Comparison of ENCODE assay signal across 8 cellular contexts in genomic region chr11:567629-568258, GRCh38. TPM values are rescaled to one million over a fixed set of nuclear protein-coding genes. Genes with fewer than 3 reads are reported as not detected.
DNase-seq lines count a peak whose midpoint lies in the region; ATAC-seq and TF ChIP-seq lines count a peak whose summit lies in the region.

No MANE protein-coding gene starts in this region.

- peaks cover 9% of the 10 kb centered on the region for H3K4me1 ChIP-seq in iPS-18a (ENCODE audit: control insufficient read depth, low read depth, low read length)
- peaks cover 50% of the 10 kb centered on the region for H3K4me1 ChIP-seq in suprapubic skin

- DNase-seq in natural killer cell treated with Interleukin-12 subunit alpha and Interleukin-12 subunit beta and Interleukin-15 and Interleukin-18, amount 100 ng/mL, for 72 hours (ENCODE audit: low spot score), result no peak
- DNase-seq in natural killer cell (no peak), suprapubic skin (ENCODE audit: low spot score in 2 of 2) (peak; percentile 74 to 77), CD1c-positive myeloid dendritic cell (ENCODE audit: extremely low spot score) (no peak), SW480 (ENCODE audit: low spot score) (no peak), dermis blood vessel endothelial cell (no peak)

- TF ChIP-seq POLR2A in suprapubic skin (IDR thresholded peaks at IDR 0.05), result no peak

- peak overlapping the region; percentile 57 for H3K4me3 Mint-ChIP-seq in natural killer cell treated with Interleukin-12 subunit alpha and Interleukin-12 subunit beta and Interleukin-15 and Interleukin-18, amount 100 ng/mL, for 72 hours
- H3K4me3 Mint-ChIP-seq in natural killer cell, result no peak overlapping the region
- H3K4me3 Mint-ChIP-seq in activated T-helper 17 cell treated with anti-CD3 and anti-CD28 coated beads, Interleukin-2, amount 50 U/mL, for 72 hours, result peak overlapping the region; percentile 86

- peak overlapping the region; percentile 47 for H3K4me3 ChIP-seq in iPS-18a (ENCODE audit: low read length)
- peak overlapping the region; percentile 76 for H3K4me3 ChIP-seq in suprapubic skin

- ATAC-seq in natural killer cell treated with Interleukin-12 subunit alpha and Interleukin-12 subunit beta and Interleukin-15 and Interleukin-18, amount 100 ng/mL, for 72 hours, result no peak
- ATAC-seq in natural killer cell, result no peak
- peak; percentile 8 for ATAC-seq in activated T-helper 17 cell treated with anti-CD3 and anti-CD28 coated beads, Interleukin-2, amount 50 U/mL, for 72 hours (replicated peaks)

- H3K27ac Mint-ChIP-seq in natural killer cell treated with Interleukin-12 subunit alpha and Interleukin-12 subunit beta and Interleukin-15 and Interleukin-18, amount 100 ng/mL, for 72 hours, result peak overlapping the region in 1 of 2 donors; percentile 62
- H3K27ac Mint-ChIP-seq in natural killer cell, result peak overlapping the region in 1 of 2 donors; percentile 54
- H3K27ac Mint-ChIP-seq in activated T-helper 17 cell treated with anti-CD3 and anti-CD28 coated beads, Interleukin-2, amount 50 U/mL, for 72 hours, result peak overlapping the region; percentile 67

- no peak overlapping the region for H3K9ac ChIP-seq in iPS-18a (ENCODE audit: low read length)

- TF ChIP-seq EP300 in suprapubic skin (IDR thresholded peaks at IDR 0.05), result no peak

- H3K27me3 ChIP-seq in iPS-18a (ENCODE audit: control insufficient read depth, insufficient read depth, low read length) (peaks cover 14% of the 10 kb centered on the region), suprapubic skin (no peaks in the 10 kb centered on the region)

- intact Hi-C loops in natural killer cell (cut with micrococcal nuclease), result loop anchor here (1.0 kb wide), 2 partner anchors 7 to 9 kb away; partner anchors contain the start of genes LMNTD2, PHRF1 and RASSF7

- H3K9me3 ChIP-seq in iPS-18a (ENCODE audit: control insufficient read depth, low read depth, low read length) (no peaks in the 10 kb centered on the region), suprapubic skin (no peaks in the 10 kb centered on the region)

- H3K4me1 Mint-ChIP-seq in natural killer cell treated with Interleukin-12 subunit alpha and Interleukin-12 subunit beta and Interleukin-15 and Interleukin-18, amount 100 ng/mL, for 72 hours (ENCODE audit: low read depth in 2 of 2), result no peaks in the 10 kb centered on the region
- peaks cover 0 to 5% of the 10 kb centered on the region in 2 donors for H3K4me1 Mint-ChIP-seq in natural killer cell
- H3K4me1 Mint-ChIP-seq in activated T-helper 17 cell treated with anti-CD3 and anti-CD28 coated beads, Interleukin-2, amount 50 U/mL, for 72 hours, result no peaks in the 10 kb centered on the region

- TF ChIP-seq CTCF in natural killer cell (IDR thresholded peaks at IDR 0.05), result no peak
- TF ChIP-seq CTCF in suprapubic skin (IDR thresholded peaks at IDR 0.05), result no peak

- H3K27ac ChIP-seq in iPS-18a (ENCODE audit: low read length) (no peak overlapping the region), suprapubic skin (peak overlapping the region; percentile 91)

- H3K9me3 Mint-ChIP-seq in natural killer cell treated with Interleukin-12 subunit alpha and Interleukin-12 subunit beta and Interleukin-15 and Interleukin-18, amount 100 ng/mL, for 72 hours, result no peaks in the 10 kb centered on the region
- no peaks in the 10 kb centered on the region for H3K9me3 Mint-ChIP-seq in natural killer cell
- H3K9me3 Mint-ChIP-seq in activated T-helper 17 cell treated with anti-CD3 and anti-CD28 coated beads, Interleukin-2, amount 50 U/mL, for 72 hours, result no peaks in the 10 kb centered on the region

- H3K36me3 ChIP-seq in iPS-18a (ENCODE audit: control insufficient read depth, low read depth, low read length), result no peaks in the 10 kb centered on the region
- H3K36me3 ChIP-seq in suprapubic skin, result no peaks in the 10 kb centered on the region

- H3K27me3 Mint-ChIP-seq in natural killer cell treated with Interleukin-12 subunit alpha and Interleukin-12 subunit beta and Interleukin-15 and Interleukin-18, amount 100 ng/mL, for 72 hours, result no peaks in the 10 kb centered on the region
- H3K27me3 Mint-ChIP-seq in natural killer cell (ENCODE audit: low read depth in 2 of 2), result no peaks in the 10 kb centered on the region
- H3K27me3 Mint-ChIP-seq in activated T-helper 17 cell treated with anti-CD3 and anti-CD28 coated beads, Interleukin-2, amount 50 U/mL, for 72 hours, result no peaks in the 10 kb centered on the region

- H3K36me3 Mint-ChIP-seq in natural killer cell treated with Interleukin-12 subunit alpha and Interleukin-12 subunit beta and Interleukin-15 and Interleukin-18, amount 100 ng/mL, for 72 hours, result no peaks in the 10 kb centered on the region
- no peaks in the 10 kb centered on the region for H3K36me3 Mint-ChIP-seq in natural killer cell
- peaks cover 23% of the 10 kb centered on the region for H3K36me3 Mint-ChIP-seq in activated T-helper 17 cell treated with anti-CD3 and anti-CD28 coated beads, Interleukin-2, amount 50 U/mL, for 72 hours (ENCODE audit: low read depth)

- no CpG with 5 or more reads among the region's 36 CpGs for WGBS in suprapubic skin

RNA-seq across cellular contexts. Expression of gene RASSF7, which starts 7.0 kb away (rescaled TPM):
- total RNA-seq in natural killer cell treated with Interleukin-12 subunit alpha and Interleukin-12 subunit beta and Interleukin-15 and Interleukin-18, amount 100 ng/mL, for 72 hours, result 10 to 100 TPM; 13.3 to 22.9 TPM
- total RNA-seq in natural killer cell (10 to 100 TPM; 19.0 to 21.7 (median 20.0) TPM), suprapubic skin (100 to 1,000 TPM in 1 of 4 donors, 10 to 100 TPM in 3; 82.6 to 113 (median 87.0) TPM), dermis blood vessel endothelial cell (21.3 and 25.2 TPM in 2 replicates)
- 10 to 100 TPM; 22.7 to 37.7 TPM for total RNA-seq in activated T-helper 17 cell treated with anti-CD3 and anti-CD28 coated beads, Interleukin-2, amount 50 U/mL, for 72 hours

RNA-seq across cellular contexts. Expression of gene LMNTD2, which starts 7.2 kb away (rescaled TPM):
- 1 to 10 TPM; 1.1 to 2.1 TPM for total RNA-seq in natural killer cell treated with Interleukin-12 subunit alpha and Interleukin-12 subunit beta and Interleukin-15 and Interleukin-18, amount 100 ng/mL, for 72 hours
- 1 to 10 TPM; 3.5 to 5.2 (median 5.0) TPM for total RNA-seq in natural killer cell
- 1 to 10 TPM; 2.7 to 6.6 TPM for total RNA-seq in activated T-helper 17 cell treated with anti-CD3 and anti-CD28 coated beads, Interleukin-2, amount 50 U/mL, for 72 hours
- 10 to 100 TPM in 1 of 4 donors, 1 to 10 TPM in 3; 6.3 to 17.8 (median 8.7) TPM for total RNA-seq in suprapubic skin
- 1.3 and 2.6 TPM in 2 replicates for total RNA-seq in dermis blood vessel endothelial cell

RNA-seq across cellular contexts. Expression of gene PHRF1, which starts 8.5 kb away (rescaled TPM):
- total RNA-seq in natural killer cell treated with Interleukin-12 subunit alpha and Interleukin-12 subunit beta and Interleukin-15 and Interleukin-18, amount 100 ng/mL, for 72 hours, result 10 to 100 TPM; 49.2 to 85.7 TPM
- total RNA-seq in natural killer cell, result 10 to 100 TPM; 46.1 to 52.0 (median 46.9) TPM
- total RNA-seq in activated T-helper 17 cell treated with anti-CD3 and anti-CD28 coated beads, Interleukin-2, amount 50 U/mL, for 72 hours, result 10 to 100 TPM; 37.8 to 55.6 TPM
- total RNA-seq in suprapubic skin, result 10 to 100 TPM; 27.9 to 55.6 (median 42.0) TPM
- total RNA-seq in dermis blood vessel endothelial cell, result 27.7 and 31.4 TPM in 2 replicates

RNA-seq across cellular contexts. Expression of gene LRRC56, which starts 30.4 kb away (rescaled TPM):
- total RNA-seq in natural killer cell treated with Interleukin-12 subunit alpha and Interleukin-12 subunit beta and Interleukin-15 and Interleukin-18, amount 100 ng/mL, for 72 hours, result 1 to 10 TPM in 1 of 2 donors, under 1 TPM in 1; 0.98 to 1.8 TPM
- total RNA-seq in natural killer cell, result 1 to 10 TPM; 1.5 to 2.4 (median 2.2) TPM
- 1 to 10 TPM; 1.1 to 4.4 TPM for total RNA-seq in activated T-helper 17 cell treated with anti-CD3 and anti-CD28 coated beads, Interleukin-2, amount 50 U/mL, for 72 hours
- 1 to 10 TPM; 1.7 to 2.4 (median 2.1) TPM for total RNA-seq in suprapubic skin
- total RNA-seq in dermis blood vessel endothelial cell, result 0.56 and 0.68 TPM in 2 replicates

RNA-seq across cellular contexts. Expression of gene HRAS, which starts 32.4 kb away (rescaled TPM):
- total RNA-seq in natural killer cell treated with Interleukin-12 subunit alpha and Interleukin-12 subunit beta and Interleukin-15 and Interleukin-18, amount 100 ng/mL, for 72 hours, result 10 to 100 TPM; 33.6 to 83.5 TPM
- total RNA-seq in natural killer cell (10 to 100 TPM; 27.6 to 35.0 (median 30.6) TPM), suprapubic skin (100 to 1,000 TPM in 2 of 4 donors, 10 to 100 TPM in 2; 82.9 to 131 (median 96.2) TPM), dermis blood vessel endothelial cell (51.6 and 70.2 TPM in 2 replicates)
- 10 to 100 TPM; 29.5 to 73.2 TPM for total RNA-seq in activated T-helper 17 cell treated with anti-CD3 and anti-CD28 coated beads, Interleukin-2, amount 50 U/mL, for 72 hours

Comparison
In these comparisons a context has a peak if more than half of its experiments do, and no peak if none do; other contexts are left out.
1. DNase-seq: peak in suprapubic skin (2 of 2); none in natural killer cell treated with Interleukin-12 subunit alpha and Interleukin-12 subunit beta and Interleukin-15 and Interleukin-18, amount 100 ng/mL, for 72 hours (single experiment), natural killer cell (single experiment), CD1c-positive myeloid dendritic cell (single experiment), SW480 (single experiment) and dermis blood vessel endothelial cell (single experiment).